In genomic region chr12:123976227-123976826, GRCh38 we compare ENCODE assay signal across 21 cellular contexts. TPM values are rescaled to one million over a fixed set of nuclear protein-coding genes. Genes with fewer than 3 reads are reported as not detected.
DNase-seq lines count a peak whose midpoint lies in the region; ATAC-seq and TF ChIP-seq lines count a peak whose summit lies in the region.
"Had no signal": no experiment of that assay in that cellular context is flagged by ENCODE, and none has a peak within 500 bp of the region (broad histone marks: within the 10 kb centered on the region; RNA-seq: fewer than 3 reads in every experiment).

No MANE protein-coding gene starts in this region.

- peaks cover 15% of the 10 kb centered on the region for H3K4me1 ChIP-seq in CD8-positive, alpha-beta memory T cell (ENCODE audit: insufficient read depth, low read length)

- H3K27me3 Mint-ChIP-seq in CD8-positive, alpha-beta memory T cell: no peaks in the 10 kb centered on the region
- peaks cover 10% of the 10 kb centered on the region for H3K27me3 Mint-ChIP-seq in glutamatergic neuron (ENCODE audit: unreplicated experiment)
- H3K27me3 Mint-ChIP-seq in osteocyte (ENCODE audit: unreplicated experiment): no peaks in the 10 kb centered on the region

- TF ChIP-seq CTCF in VCaP (conservative IDR thresholded peaks at IDR 0.05): no peak
- no peak for TF ChIP-seq CTCF in glutamatergic neuron (IDR thresholded peaks at IDR 0.05; ENCODE audit: partially characterized antibody, unreplicated experiment)
- TF ChIP-seq CTCF in osteocyte (IDR thresholded peaks at IDR 0.05): no peak

- peaks cover 21 to 31% (median 31%) of the 10 kb centered on the region in 3 donors for H3K4me1 Mint-ChIP-seq in CD8-positive, alpha-beta memory T cell
- H3K4me1 Mint-ChIP-seq in glutamatergic neuron (ENCODE audit: low read depth, unreplicated experiment): peaks cover 23% of the 10 kb centered on the region
- peaks cover 20% of the 10 kb centered on the region for H3K4me1 Mint-ChIP-seq in stimulated activated effector memory CD8-positive, alpha-beta T cell treated with anti-CD3 and anti-CD28 coated beads, Interleukin-12 subunit alpha, Interleukin-12 subunit beta, amount 100 ng/mL, for 72 hours
- H3K4me1 Mint-ChIP-seq in osteocyte (ENCODE audit: unreplicated experiment): peaks cover 24% of the 10 kb centered on the region

- peak overlapping the region in 5 of 8 donors; percentile 2 to 88 (median 34) for H3K27ac Mint-ChIP-seq in CD8-positive, alpha-beta memory T cell
- H3K27ac Mint-ChIP-seq in glutamatergic neuron (ENCODE audit: unreplicated experiment) (no peak overlapping the region), osteocyte (ENCODE audit: unreplicated experiment) (no peak overlapping the region)
- peak overlapping the region; percentile 43 for H3K27ac Mint-ChIP-seq in stimulated activated effector memory CD8-positive, alpha-beta T cell treated with anti-CD3 and anti-CD28 coated beads, Interleukin-12 subunit alpha, Interleukin-12 subunit beta, amount 100 ng/mL, for 72 hours

- no peak overlapping the region for H3K4me3 Mint-ChIP-seq in CD8-positive, alpha-beta memory T cell
- H3K4me3 Mint-ChIP-seq in glutamatergic neuron (ENCODE audit: unreplicated experiment) (peak overlapping the region; percentile 65), osteocyte (ENCODE audit: unreplicated experiment) (no peak overlapping the region)
- no peak overlapping the region for H3K4me3 Mint-ChIP-seq in stimulated activated effector memory CD8-positive, alpha-beta T cell treated with anti-CD3 and anti-CD28 coated beads, Interleukin-12 subunit alpha, Interleukin-12 subunit beta, amount 100 ng/mL, for 72 hours

- POLR2A ChIA-PET in CD8-positive, alpha-beta memory T cell (lab: Charles Lee): no interaction called here

- no peaks in the 10 kb centered on the region for H3K27me3 ChIP-seq in CD8-positive, alpha-beta memory T cell (ENCODE audit: insufficient read depth, low read length, poor library complexity, severe bottlenecking)

- H3K9me3 ChIP-seq in CD8-positive, alpha-beta memory T cell (ENCODE audit: low read length): no peaks in the 10 kb centered on the region
- H3K9me3 ChIP-seq: SK-N-SH had no signal

- no peak overlapping the region for H3K4me3 ChIP-seq in CD8-positive, alpha-beta memory T cell (ENCODE audit: low read length)

- no peaks in the 10 kb centered on the region for H3K9me3 Mint-ChIP-seq in CD8-positive, alpha-beta memory T cell
- H3K9me3 Mint-ChIP-seq in glutamatergic neuron (ENCODE audit: unreplicated experiment) (peaks cover 11% of the 10 kb centered on the region), osteocyte (ENCODE audit: unreplicated experiment) (no peaks in the 10 kb centered on the region)
- H3K9me3 Mint-ChIP-seq in stimulated activated effector memory CD8-positive, alpha-beta T cell treated with anti-CD3 and anti-CD28 coated beads, Interleukin-12 subunit alpha, Interleukin-12 subunit beta, amount 100 ng/mL, for 72 hours: no peaks in the 10 kb centered on the region

- H3K36me3 Mint-ChIP-seq in CD8-positive, alpha-beta memory T cell: peaks cover 0 to 22% (median 4%) of the 10 kb centered on the region in 3 donors
- H3K36me3 Mint-ChIP-seq in glutamatergic neuron (ENCODE audit: unreplicated experiment) (peaks cover 13% of the 10 kb centered on the region), osteocyte (ENCODE audit: unreplicated experiment) (peaks cover 27% of the 10 kb centered on the region)
- H3K36me3 Mint-ChIP-seq in stimulated activated effector memory CD8-positive, alpha-beta T cell treated with anti-CD3 and anti-CD28 coated beads, Interleukin-12 subunit alpha, Interleukin-12 subunit beta, amount 100 ng/mL, for 72 hours: peaks cover 52% of the 10 kb centered on the region

- H3K27ac ChIP-seq in CD8-positive, alpha-beta memory T cell (ENCODE audit: low read depth, low read length): no peak overlapping the region
- peak overlapping the region; percentile 99; the same call in 1 of the 2 replicates for H3K27ac ChIP-seq in VCaP
- H3K27ac ChIP-seq: C4-2B had no signal

- DNase-seq in CD8-positive, alpha-beta memory T cell: no peak
- DNase-seq in glutamatergic neuron (no peak), osteocyte (ENCODE audit: extremely low spot score, unreplicated experiment) (no peak), left lobe of liver (ENCODE audit: low spot score) (no peak), OCI-M1 (lab: John Stamatoyannopoulos, UW) (no peak)
- no peak for DNase-seq in stimulated activated effector memory CD8-positive, alpha-beta T cell treated with anti-CD3 and anti-CD28 coated beads, Interleukin-12 subunit alpha, Interleukin-12 subunit beta, amount 100 ng/mL, for 72 hours (ENCODE audit: low spot score in 2 of 2)
- DNase-seq: EL; GF-D8; NCI-H1105; NCI-H146; NCI-H2029 treated with DMSO at 0.1 percent for 48 hours; NCI-H226; NCI-H510A treated with DMSO at 0.1 percent for 48 hours; NCI-H748 treated with DMSO at 0.1 percent for 48 hours; NK-92 treated with Interleukin-12 subunit alpha and Interleukin-12 subunit beta, amount 100 ng/mL, for 24 hours; SIG-M5; SK-N-SH had no signal

- peaks cover 4% of the 10 kb centered on the region for H3K36me3 ChIP-seq in CD8-positive, alpha-beta memory T cell (ENCODE audit: insufficient read depth, low read length)

- CTCF ChIA-PET in CD8-positive, alpha-beta memory T cell (lab: Charles Lee): interaction anchor here (1.4 kb wide), 1 partner anchor 72 kb away, joined by 3 read pairs; no protein-coding TSS in a partner anchor

- ATAC-seq in stimulated activated effector memory CD8-positive, alpha-beta T cell treated with anti-CD3 and anti-CD28 coated beads, Interleukin-12 subunit alpha, Interleukin-12 subunit beta, amount 100 ng/mL, for 72 hours: no peak
- ATAC-seq in left lobe of liver: no peak
- ATAC-seq: HCT116, Panc1 had no signal

RNA-seq across cellular contexts. Expression of gene ZNF664, which starts 3.3 kb away (rescaled TPM):
- total RNA-seq in CD8-positive, alpha-beta memory T cell: 10 to 100 TPM; 73.0 to 75.8 TPM
- polyA plus RNA-seq in CD8-positive, alpha-beta memory T cell: 10.8 TPM
- total RNA-seq in glutamatergic neuron (ENCODE audit: unreplicated experiment) (310 TPM), osteocyte (133 and 134 TPM in 2 replicates), left lobe of liver (44.5 TPM)

RNA-seq across cellular contexts. Expression of gene CCDC92, which starts 3.7 kb away (rescaled TPM):
- total RNA-seq in CD8-positive, alpha-beta memory T cell: 10 to 100 TPM; 10.2 to 12.9 TPM
- 48.9 TPM for polyA plus RNA-seq in CD8-positive, alpha-beta memory T cell
- 96.2 TPM for total RNA-seq in glutamatergic neuron (ENCODE audit: unreplicated experiment)
- total RNA-seq in osteocyte: 52.6 and 55.1 TPM in 2 replicates
- total RNA-seq in left lobe of liver: 21.2 TPM

Comparison
In these comparisons a context has a peak if more than half of its experiments do, and no peak if none do; other contexts are left out.
1. H3K27ac Mint-ChIP-seq: peak in CD8-positive, alpha-beta memory T cell (5 of 8) and stimulated activated effector memory CD8-positive, alpha-beta T cell treated with anti-CD3 and anti-CD28 coated beads, Interleukin-12 subunit alpha, Interleukin-12 subunit beta, amount 100 ng/mL, for 72 hours (single experiment); none in glutamatergic neuron (single experiment) and osteocyte (single experiment).